1 cellular context compared by ENCODE assay signal in genomic region chr1:167248707-167249642, GRCh38.
TF ChIP-seq lines count a peak whose summit lies in the region.

No MANE protein-coding gene starts in this region.

TF ChIP-seq in GM23338, 12 proteins besides CTCF, POLR2A, EP300 and RAD21 (continued from another document):
- TF ChIP-seq REST (IDR thresholded peaks at IDR 0.05; ENCODE audit: unreplicated experiment) = no peak
- no peak for TF ChIP-seq STAT1 (IDR thresholded peaks at IDR 0.05; ENCODE audit: unreplicated experiment)
- TF ChIP-seq, protein P1, sequence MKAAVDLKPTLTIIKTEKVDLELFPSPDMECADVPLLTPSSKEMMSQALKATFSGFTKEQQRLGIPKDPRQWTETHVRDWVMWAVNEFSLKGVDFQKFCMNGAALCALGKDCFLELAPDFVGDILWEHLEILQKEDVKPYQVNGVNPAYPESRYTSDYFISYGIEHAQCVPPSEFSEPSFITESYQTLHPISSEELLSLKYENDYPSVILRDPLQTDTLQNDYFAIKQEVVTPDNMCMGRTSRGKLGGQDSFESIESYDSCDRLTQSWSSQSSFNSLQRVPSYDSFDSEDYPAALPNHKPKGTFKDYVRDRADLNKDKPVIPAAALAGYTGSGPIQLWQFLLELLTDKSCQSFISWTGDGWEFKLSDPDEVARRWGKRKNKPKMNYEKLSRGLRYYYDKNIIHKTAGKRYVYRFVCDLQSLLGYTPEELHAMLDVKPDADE (IDR thresholded peaks at IDR 0.05) = no peak
